ENCODE assay signal across 1 cellular context in the genomic region with DNA sequence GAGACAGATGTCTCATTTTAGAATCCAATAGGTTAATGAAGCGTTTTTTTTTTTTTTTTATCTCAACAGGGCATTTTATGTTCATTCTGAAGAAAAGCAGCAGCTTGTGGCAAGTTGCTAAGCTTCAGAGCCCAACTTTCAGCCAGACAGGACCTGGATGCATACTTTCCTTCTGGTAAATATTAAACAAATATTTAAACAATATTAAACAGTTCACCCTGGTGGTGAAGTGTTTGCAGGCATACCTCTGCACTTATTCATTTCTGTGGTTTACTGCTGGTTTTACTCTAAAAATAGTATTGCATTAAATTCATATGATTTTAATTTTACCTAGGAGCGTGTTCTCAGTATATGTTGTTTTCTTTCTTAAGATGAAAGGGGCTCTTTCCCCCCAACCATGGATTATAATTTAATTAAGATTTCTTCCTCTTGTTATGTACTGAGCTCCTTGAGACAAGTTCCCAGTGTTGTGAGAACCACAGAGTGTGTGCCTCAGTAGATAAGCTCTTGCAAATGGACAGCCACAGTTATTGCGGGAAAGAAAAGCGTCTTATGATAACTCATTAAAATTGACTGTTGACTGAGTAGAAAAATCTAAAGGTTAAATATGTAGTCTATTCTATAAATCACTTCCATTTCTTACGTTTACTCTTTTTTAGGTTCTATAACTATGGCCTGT.
TF ChIP-seq lines count a peak whose summit lies in the region.

No MANE protein-coding gene starts in this region.

TF ChIP-seq in GM23338, 12 proteins besides CTCF, POLR2A, EP300 and RAD21 (continued from another document):
- TF ChIP-seq, protein P1, sequence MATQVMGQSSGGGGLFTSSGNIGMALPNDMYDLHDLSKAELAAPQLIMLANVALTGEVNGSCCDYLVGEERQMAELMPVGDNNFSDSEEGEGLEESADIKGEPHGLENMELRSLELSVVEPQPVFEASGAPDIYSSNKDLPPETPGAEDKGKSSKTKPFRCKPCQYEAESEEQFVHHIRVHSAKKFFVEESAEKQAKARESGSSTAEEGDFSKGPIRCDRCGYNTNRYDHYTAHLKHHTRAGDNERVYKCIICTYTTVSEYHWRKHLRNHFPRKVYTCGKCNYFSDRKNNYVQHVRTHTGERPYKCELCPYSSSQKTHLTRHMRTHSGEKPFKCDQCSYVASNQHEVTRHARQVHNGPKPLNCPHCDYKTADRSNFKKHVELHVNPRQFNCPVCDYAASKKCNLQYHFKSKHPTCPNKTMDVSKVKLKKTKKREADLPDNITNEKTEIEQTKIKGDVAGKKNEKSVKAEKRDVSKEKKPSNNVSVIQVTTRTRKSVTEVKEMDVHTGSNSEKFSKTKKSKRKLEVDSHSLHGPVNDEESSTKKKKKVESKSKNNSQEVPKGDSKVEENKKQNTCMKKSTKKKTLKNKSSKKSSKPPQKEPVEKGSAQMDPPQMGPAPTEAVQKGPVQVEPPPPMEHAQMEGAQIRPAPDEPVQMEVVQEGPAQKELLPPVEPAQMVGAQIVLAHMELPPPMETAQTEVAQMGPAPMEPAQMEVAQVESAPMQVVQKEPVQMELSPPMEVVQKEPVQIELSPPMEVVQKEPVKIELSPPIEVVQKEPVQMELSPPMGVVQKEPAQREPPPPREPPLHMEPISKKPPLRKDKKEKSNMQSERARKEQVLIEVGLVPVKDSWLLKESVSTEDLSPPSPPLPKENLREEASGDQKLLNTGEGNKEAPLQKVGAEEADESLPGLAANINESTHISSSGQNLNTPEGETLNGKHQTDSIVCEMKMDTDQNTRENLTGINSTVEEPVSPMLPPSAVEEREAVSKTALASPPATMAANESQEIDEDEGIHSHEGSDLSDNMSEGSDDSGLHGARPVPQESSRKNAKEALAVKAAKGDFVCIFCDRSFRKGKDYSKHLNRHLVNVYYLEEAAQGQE (IDR thresholded peaks at IDR 0.05; ENCODE audit: unreplicated experiment) = no peak
- no peak for TF ChIP-seq ZNF331 (CRISPR knock-in tag; IDR thresholded peaks at IDR 0.05; ENCODE audit: low read depth)
- TF ChIP-seq EZH2 (IDR thresholded peaks at IDR 0.05; ENCODE audit: low read depth, unreplicated experiment) = no peak
- TF ChIP-seq STAT1 (IDR thresholded peaks at IDR 0.05; ENCODE audit: unreplicated experiment) = no peak
- no peak for TF ChIP-seq NANOG (IDR thresholded peaks at IDR 0.05; ENCODE audit: borderline replicate concordance)
- no peak for TF ChIP-seq POLR2AphosphoS5 (IDR thresholded peaks at IDR 0.05; ENCODE audit: low read depth)
